11 cellular contexts compared by ENCODE assay signal in genomic region chr18:80200171-80200931, GRCh38. TPM values are rescaled to one million over a fixed set of nuclear protein-coding genes. Genes with fewer than 3 reads are reported as not detected.
DNase-seq lines count a peak whose midpoint lies in the region; ATAC-seq and TF ChIP-seq lines count a peak whose summit lies in the region.
"Had no signal": no experiment of that assay in that cellular context is flagged by ENCODE, and none has a peak within 500 bp of the region (broad histone marks: within the 10 kb centered on the region; RNA-seq: fewer than 3 reads in every experiment).

No MANE protein-coding gene starts in this region.

- POLR2A ChIA-PET in AG04449 (lab: Yijun Ruan, JAX), result interaction anchor here (1.4 kb wide), 1 partner anchor 57 kb away, joined by 3 read pairs; no protein-coding TSS in a partner anchor

- H3K4me2 ChIP-seq in GM23248 (ENCODE audit: unreplicated experiment), result no peak overlapping the region

- 42 to 47% methylated on average over 17 of the region's 17 CpGs for WGBS in GM23248 (ENCODE audit: low coverage in 1 of 2, low lambda C conversion rate in 2 of 2, missing lambda C conversion rate in 2 of 2), 2 experiments
- WGBS in liver, result 60% methylated on average over 17 of the region's 17 CpGs

- no peaks in the 10 kb centered on the region for H3K79me2 ChIP-seq in GM23248 (ENCODE audit: insufficient read depth)

- H4K20me1 ChIP-seq in GM23248 (ENCODE audit: insufficient read depth), result no peaks in the 10 kb centered on the region

- H2AFZ ChIP-seq in GM23248, result 0 out of 2 replicates have a peak overlapping the region, but pooled peaks have one; percentile 33

- TF ChIP-seq CTCF in AG04449 (IDR thresholded peaks at IDR 0.05; ENCODE audit: insufficient read depth, low read length, missing control alignments) (peak; percentile 20), WERI-Rb-1 (IDR thresholded peaks at IDR 0.05; ENCODE audit: low read depth, low read length) (peak; percentile 89), liver (IDR thresholded peaks at IDR 0.05; ENCODE audit: low read depth, low read length, missing input control) (peak; percentile 21)

- in situ Hi-C loops in GM23248 (cut with MboI), result no loop called here

- no peaks in the 10 kb centered on the region for H3K4me1 ChIP-seq in GM23248 (ENCODE audit: insufficient read depth)
- H3K4me1 ChIP-seq in liver (ENCODE audit: control insufficient read depth in 4 of 4, insufficient read depth in 4 of 4, low read length in 3 of 4), result peaks cover 0 to 6% (median 0%) of the 10 kb centered on the region in 4 donors
- H3K4me1 ChIP-seq in SJCRH30, result peaks cover 10% of the 10 kb centered on the region; the same call in 1 of the 2 replicates

- H3K9me3 ChIP-seq in GM23248 (ENCODE audit: low read depth) (no peaks in the 10 kb centered on the region), WERI-Rb-1 (ENCODE audit: severe bottlenecking) (no peaks in the 10 kb centered on the region), liver (ENCODE audit: control insufficient read depth in 4 of 4, low read length in 3 of 4) (no peaks in the 10 kb centered on the region), SJCRH30 (replicated peaks) (no peaks in the 10 kb centered on the region)

- TF ChIP-seq RAD21 in liver (IDR thresholded peaks at IDR 0.05), result peak; percentile 53

- H3K36me3 ChIP-seq in GM23248 (ENCODE audit: low read depth), result no peaks in the 10 kb centered on the region
- peaks cover 3% of the 10 kb centered on the region for H3K36me3 ChIP-seq in WERI-Rb-1
- no peaks in the 10 kb centered on the region for H3K36me3 ChIP-seq in liver (ENCODE audit: control insufficient read depth in 4 of 4, insufficient read depth in 3 of 4, low read depth in 1 of 4, low read length in 3 of 4)
- no peaks in the 10 kb centered on the region for H3K36me3 ChIP-seq in SJCRH30

- H3K27me3 ChIP-seq in GM23248 (replicated peaks; ENCODE audit: insufficient read depth) (no peaks in the 10 kb centered on the region), WERI-Rb-1 (ENCODE audit: insufficient read depth, low read depth, severe bottlenecking) (no peaks in the 10 kb centered on the region), liver (ENCODE audit: control insufficient read depth in 4 of 4, insufficient read depth in 4 of 4, low read length in 3 of 4) (no peaks in the 10 kb centered on the region), SJCRH30 (no peaks in the 10 kb centered on the region)

- ATAC-seq in HG02571 (IDR thresholded peaks at IDR 0.05; ENCODE audit: unreplicated experiment), result no peak

- H3K9ac ChIP-seq in GM23248, result no peak overlapping the region
- H3K9ac ChIP-seq in liver (ENCODE audit: low read depth in 1 of 2, low read length in 2 of 2), result no peak overlapping the region

- no peaks in the 10 kb centered on the region for H3K9me2 ChIP-seq in GM23248 (ENCODE audit: insufficient read depth)

- CTCF ChIA-PET in AG04449 (lab: Yijun Ruan, JAX), result interaction anchor here (0.8 to 5.3 kb wide), 4 partner anchors 17 to 58 kb away, joined by 3 to 20 read pairs (median 4); no protein-coding TSS in a partner anchor

- H3K4me3 ChIP-seq in AG04449 (ENCODE audit: low read depth, low read length), result no peak overlapping the region
- no peak overlapping the region for H3K4me3 ChIP-seq in GM23248
- no peak overlapping the region for H3K4me3 ChIP-seq in WERI-Rb-1 (ENCODE audit: low read depth, low read length)
- H3K4me3 ChIP-seq in liver (ENCODE audit: low read depth in 1 of 3, low read length in 3 of 3), result no peak overlapping the region
- H3K4me3 ChIP-seq in SJCRH30, result no peak overlapping the region

- H3F3A ChIP-seq in GM23248 (ENCODE audit: insufficient read depth), result no peaks in the 10 kb centered on the region

- no peak overlapping the region for H3K27ac ChIP-seq in GM23248
- no peak overlapping the region for H3K27ac ChIP-seq in WERI-Rb-1
- H3K27ac ChIP-seq in liver (ENCODE audit: low read depth in 1 of 2, low read length in 2 of 2), result peak overlapping the region in 1 of 2 donors; percentile 23
- no peak overlapping the region for H3K27ac ChIP-seq in SJCRH30

- DNase-seq in AG04449 (ENCODE audit: low read depth, low spot score) (no peak), GM23248 (peak; percentile 28), WERI-Rb-1 (peak; percentile 82), SJCRH30 (no peak), NCI-H226 (no peak), HCEC 1CT (no peak)
- DNase-seq: DMS79 treated with DMSO at 0.1 percent for 48 hours, T-helper 9 cell had no signal

TF ChIP-seq in liver, 16 proteins besides CTCF, POLR2A, EP300 and RAD21:
- TF ChIP-seq SP1 (IDR thresholded peaks at IDR 0.05) (no peak), TAF1 (conservative IDR thresholded peaks at IDR 0.05) (no peak), GABPA (IDR thresholded peaks at IDR 0.05 in 1 of 2, conservative IDR thresholded peaks at IDR 0.05 in 1 of 2) (no peak), REST (IDR thresholded peaks at IDR 0.05) (no peak), MAX (IDR thresholded peaks at IDR 0.05) (no peak), JUND (IDR thresholded peaks at IDR 0.05) (no peak), EGR1 (IDR thresholded peaks at IDR 0.05; ENCODE audit: low read depth in 2 of 2) (no peak), ZBTB33 (IDR thresholded peaks at IDR 0.05) (no peak), HNF4G (IDR thresholded peaks at IDR 0.05) (no peak), HNF4A (conservative IDR thresholded peaks at IDR 0.05) (no peak), RXRA (IDR thresholded peaks at IDR 0.05) (no peak), ATF3 (IDR thresholded peaks at IDR 0.05) (no peak), YY1 (IDR thresholded peaks at IDR 0.05) (no peak)

RNA-seq across cellular contexts. Expression of gene PARD6G, which starts 47.0 kb away (rescaled TPM):
- total RNA-seq in GM23248 (2014; rRNA removed; shearing (Covaris generic)), result 0.22 TPM in 1 of 2 replicates, not detected in the other
- polyA plus RNA-seq in GM23248 (2016; fragmentation: Nextera tagmentation; extraction: Ambion mirVana), result 0.42 and 0.53 TPM in 2 replicates
- 1 to 10 TPM; 2.2 to 2.4 TPM for total RNA-seq in liver
- 1 to 10 TPM in 1 of 2 donors, under 1 TPM in 1; 0.96 to 1.5 TPM for polyA plus RNA-seq in liver
- total RNA-seq in SJCRH30 (2014; rRNA removed; shearing (Covaris generic)), result 8.2 and 9.1 TPM in 2 replicates
- polyA plus RNA-seq: IgD-negative memory B cell had no signal

Comparison
In these comparisons a context has a peak if more than half of its experiments do, and no peak if none do; other contexts are left out.
1. DNase-seq: peak in GM23248 (single experiment) and WERI-Rb-1 (single experiment); none in AG04449 (single experiment), SJCRH30 (0 of 2), NCI-H226 (single experiment) and HCEC 1CT (single experiment).
2. CTCF ChIP-seq: peak in every context shown above with its lines; median percentile 89 in WERI-Rb-1; 21 in liver; 20 in AG04449.